ENCODE assay signal across 1 cellular context in the genomic region with DNA sequence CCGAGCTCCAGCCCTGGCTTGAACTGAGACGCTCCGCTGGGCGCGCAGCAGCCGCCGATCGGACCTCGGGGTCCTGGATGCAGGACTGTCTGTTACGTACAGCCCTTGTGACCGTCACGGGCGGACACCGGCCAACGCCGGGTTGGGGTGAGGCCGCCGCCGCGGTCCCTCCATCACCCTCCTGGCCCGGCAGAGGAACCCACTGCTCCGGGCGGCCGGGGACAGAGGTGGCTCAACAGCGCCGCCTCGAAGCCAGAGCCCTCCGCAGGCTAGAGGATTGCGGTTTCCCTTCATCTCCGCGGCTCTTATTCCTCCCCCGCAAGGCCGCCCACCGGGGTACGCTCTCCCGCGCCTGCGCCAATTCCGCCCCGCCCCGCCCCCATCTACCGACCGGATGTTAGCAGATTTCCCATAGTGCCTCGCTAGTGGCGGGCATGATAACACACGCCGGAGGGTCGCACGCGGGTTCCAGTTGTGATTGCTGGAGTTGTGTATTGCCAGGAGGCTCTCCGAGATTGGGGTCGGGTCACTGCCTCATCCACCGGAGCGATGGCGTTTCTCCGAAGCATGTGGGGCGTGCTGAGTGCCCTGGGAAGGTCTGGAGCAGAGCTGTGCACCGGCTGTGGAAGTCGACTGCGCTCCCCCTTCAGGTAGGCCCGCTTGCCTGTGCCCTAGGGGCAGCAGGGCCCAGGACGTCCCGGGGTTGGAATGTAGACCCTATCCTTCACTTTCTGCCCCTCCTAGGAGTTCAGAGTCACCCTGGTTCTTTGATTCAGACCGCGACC.
TF ChIP-seq lines count a peak whose summit lies in the region.

A gene (plus strand): TSS at position 412 of the 785 bp plus-strand sequence. CDS start 138 bp downstream, at position 550.

TF ChIP-seq in GM12878, 131 proteins besides CTCF, POLR2A, EP300 and RAD21 (continued from another document):
- peak; percentile 85 for TF ChIP-seq IKZF1 (conservative IDR thresholded peaks at IDR 0.05)
- TF ChIP-seq, protein P1, sequence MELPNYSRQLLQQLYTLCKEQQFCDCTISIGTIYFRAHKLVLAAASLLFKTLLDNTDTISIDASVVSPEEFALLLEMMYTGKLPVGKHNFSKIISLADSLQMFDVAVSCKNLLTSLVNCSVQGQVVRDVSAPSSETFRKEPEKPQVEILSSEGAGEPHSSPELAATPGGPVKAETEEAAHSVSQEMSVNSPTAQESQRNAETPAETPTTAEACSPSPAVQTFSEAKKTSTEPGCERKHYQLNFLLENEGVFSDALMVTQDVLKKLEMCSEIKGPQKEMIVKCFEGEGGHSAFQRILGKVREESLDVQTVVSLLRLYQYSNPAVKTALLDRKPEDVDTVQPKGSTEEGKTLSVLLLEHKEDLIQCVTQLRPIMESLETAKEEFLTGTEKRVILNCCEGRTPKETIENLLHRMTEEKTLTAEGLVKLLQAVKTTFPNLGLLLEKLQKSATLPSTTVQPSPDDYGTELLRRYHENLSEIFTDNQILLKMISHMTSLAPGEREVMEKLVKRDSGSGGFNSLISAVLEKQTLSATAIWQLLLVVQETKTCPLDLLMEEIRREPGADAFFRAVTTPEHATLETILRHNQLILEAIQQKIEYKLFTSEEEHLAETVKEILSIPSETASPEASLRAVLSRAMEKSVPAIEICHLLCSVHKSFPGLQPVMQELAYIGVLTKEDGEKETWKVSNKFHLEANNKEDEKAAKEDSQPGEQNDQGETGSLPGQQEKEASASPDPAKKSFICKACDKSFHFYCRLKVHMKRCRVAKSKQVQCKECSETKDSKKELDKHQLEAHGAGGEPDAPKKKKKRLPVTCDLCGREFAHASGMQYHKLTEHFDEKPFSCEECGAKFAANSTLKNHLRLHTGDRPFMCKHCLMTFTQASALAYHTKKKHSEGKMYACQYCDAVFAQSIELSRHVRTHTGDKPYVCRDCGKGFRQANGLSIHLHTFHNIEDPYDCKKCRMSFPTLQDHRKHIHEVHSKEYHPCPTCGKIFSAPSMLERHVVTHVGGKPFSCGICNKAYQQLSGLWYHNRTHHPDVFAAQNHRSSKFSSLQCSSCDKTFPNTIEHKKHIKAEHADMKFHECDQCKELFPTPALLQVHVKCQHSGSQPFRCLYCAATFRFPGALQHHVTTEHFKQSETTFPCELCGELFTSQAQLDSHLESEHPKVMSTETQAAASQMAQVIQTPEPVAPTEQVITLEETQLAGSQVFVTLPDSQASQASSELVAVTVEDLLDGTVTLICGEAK (IDR thresholded peaks at IDR 0.05; ENCODE audit: borderline replicate concordance): peak; percentile 78
- no peak; the same call in none of the 2 replicates for TF ChIP-seq BACH1 (IDR thresholded peaks at IDR 0.05; ENCODE audit: borderline replicate concordance)
- TF ChIP-seq NBN (IDR thresholded peaks at IDR 0.05): peak; percentile 79
- no peak for TF ChIP-seq WRNIP1 (IDR thresholded peaks at IDR 0.05; ENCODE audit: borderline replicate concordance, low read depth, low read length)
- peak; percentile 73 for TF ChIP-seq POU2F2 (IDR thresholded peaks at IDR 0.05; ENCODE audit: borderline replicate concordance, low read depth, low read length)
- TF ChIP-seq, protein P2, sequence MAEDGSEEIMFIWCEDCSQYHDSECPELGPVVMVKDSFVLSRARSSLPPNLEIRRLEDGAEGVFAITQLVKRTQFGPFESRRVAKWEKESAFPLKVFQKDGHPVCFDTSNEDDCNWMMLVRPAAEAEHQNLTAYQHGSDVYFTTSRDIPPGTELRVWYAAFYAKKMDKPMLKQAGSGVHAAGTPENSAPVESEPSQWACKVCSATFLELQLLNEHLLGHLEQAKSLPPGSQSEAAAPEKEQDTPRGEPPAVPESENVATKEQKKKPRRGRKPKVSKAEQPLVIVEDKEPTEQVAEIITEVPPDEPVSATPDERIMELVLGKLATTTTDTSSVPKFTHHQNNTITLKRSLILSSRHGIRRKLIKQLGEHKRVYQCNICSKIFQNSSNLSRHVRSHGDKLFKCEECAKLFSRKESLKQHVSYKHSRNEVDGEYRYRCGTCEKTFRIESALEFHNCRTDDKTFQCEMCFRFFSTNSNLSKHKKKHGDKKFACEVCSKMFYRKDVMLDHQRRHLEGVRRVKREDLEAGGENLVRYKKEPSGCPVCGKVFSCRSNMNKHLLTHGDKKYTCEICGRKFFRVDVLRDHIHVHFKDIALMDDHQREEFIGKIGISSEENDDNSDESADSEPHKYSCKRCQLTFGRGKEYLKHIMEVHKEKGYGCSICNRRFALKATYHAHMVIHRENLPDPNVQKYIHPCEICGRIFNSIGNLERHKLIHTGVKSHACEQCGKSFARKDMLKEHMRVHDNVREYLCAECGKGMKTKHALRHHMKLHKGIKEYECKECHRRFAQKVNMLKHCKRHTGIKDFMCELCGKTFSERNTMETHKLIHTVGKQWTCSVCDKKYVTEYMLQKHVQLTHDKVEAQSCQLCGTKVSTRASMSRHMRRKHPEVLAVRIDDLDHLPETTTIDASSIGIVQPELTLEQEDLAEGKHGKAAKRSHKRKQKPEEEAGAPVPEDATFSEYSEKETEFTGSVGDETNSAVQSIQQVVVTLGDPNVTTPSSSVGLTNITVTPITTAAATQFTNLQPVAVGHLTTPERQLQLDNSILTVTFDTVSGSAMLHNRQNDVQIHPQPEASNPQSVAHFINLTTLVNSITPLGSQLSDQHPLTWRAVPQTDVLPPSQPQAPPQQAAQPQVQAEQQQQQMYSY (CRISPR knock-in tag; IDR thresholded peaks at IDR 0.05): no peak
- no peak for TF ChIP-seq NR2C1 (IDR thresholded peaks at IDR 0.05)
- TF ChIP-seq RUNX3 (IDR thresholded peaks at IDR 0.05; ENCODE audit: low read length): peak; percentile 95
- TF ChIP-seq STAT1 (conservative IDR thresholded peaks at IDR 0.05): 0 out of 2 replicates have a peak, but pooled peaks have one; percentile 35
- TF ChIP-seq DPF2 (IDR thresholded peaks at IDR 0.05): peak; percentile 84
- TF ChIP-seq, protein P3, sequence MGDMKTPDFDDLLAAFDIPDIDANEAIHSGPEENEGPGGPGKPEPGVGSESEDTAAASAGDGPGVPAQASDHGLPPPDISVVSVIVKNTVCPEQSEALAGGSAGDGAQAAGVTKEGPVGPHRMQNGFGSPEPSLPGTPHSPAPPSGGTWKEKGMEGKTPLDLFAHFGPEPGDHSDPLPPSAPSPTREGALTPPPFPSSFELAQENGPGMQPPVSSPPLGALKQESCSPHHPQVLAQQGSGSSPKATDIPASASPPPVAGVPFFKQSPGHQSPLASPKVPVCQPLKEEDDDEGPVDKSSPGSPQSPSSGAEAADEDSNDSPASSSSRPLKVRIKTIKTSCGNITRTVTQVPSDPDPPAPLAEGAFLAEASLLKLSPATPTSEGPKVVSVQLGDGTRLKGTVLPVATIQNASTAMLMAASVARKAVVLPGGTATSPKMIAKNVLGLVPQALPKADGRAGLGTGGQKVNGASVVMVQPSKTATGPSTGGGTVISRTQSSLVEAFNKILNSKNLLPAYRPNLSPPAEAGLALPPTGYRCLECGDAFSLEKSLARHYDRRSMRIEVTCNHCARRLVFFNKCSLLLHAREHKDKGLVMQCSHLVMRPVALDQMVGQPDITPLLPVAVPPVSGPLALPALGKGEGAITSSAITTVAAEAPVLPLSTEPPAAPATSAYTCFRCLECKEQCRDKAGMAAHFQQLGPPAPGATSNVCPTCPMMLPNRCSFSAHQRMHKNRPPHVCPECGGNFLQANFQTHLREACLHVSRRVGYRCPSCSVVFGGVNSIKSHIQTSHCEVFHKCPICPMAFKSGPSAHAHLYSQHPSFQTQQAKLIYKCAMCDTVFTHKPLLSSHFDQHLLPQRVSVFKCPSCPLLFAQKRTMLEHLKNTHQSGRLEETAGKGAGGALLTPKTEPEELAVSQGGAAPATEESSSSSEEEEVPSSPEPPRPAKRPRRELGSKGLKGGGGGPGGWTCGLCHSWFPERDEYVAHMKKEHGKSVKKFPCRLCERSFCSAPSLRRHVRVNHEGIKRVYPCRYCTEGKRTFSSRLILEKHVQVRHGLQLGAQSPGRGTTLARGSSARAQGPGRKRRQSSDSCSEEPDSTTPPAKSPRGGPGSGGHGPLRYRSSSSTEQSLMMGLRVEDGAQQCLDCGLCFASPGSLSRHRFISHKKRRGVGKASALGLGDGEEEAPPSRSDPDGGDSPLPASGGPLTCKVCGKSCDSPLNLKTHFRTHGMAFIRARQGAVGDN (IDR thresholded peaks at IDR 0.05): peak; percentile 93
- no peak; the same call in 1 of the 2 replicates for TF ChIP-seq MTA3 (IDR thresholded peaks at IDR 0.05; ENCODE audit: borderline replicate concordance, low read length)
